ENCODE assay signal across 29 cellular contexts in the genomic region with DNA sequence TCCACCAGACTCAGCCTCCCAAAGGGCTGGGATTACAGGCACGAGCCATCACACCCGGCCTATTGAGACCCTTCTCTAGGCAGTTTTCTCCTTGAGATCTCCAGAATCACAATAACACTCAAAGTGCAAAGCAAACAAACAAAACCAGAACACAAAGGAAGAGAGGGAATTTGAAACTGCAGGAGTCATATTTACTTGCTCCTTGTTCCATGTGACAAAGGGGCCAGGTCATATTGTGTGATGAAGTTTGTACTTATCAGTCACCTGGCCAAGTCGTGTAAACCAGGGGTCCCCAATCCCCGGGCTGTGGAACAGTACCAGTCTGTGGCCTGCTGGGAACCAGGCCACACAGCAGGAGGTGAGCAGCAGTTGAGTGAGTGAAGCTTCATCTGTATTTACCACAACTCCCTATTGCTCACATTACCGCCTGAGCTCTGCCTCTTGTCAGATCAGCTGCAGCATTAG. TPM values are rescaled to one million over a fixed set of nuclear protein-coding genes. Genes with fewer than 3 reads are reported as not detected.
DNase-seq lines count a peak whose midpoint lies in the region; ATAC-seq, FAIRE-seq and TF ChIP-seq lines count a peak whose summit lies in the region.
"Had no signal": no experiment of that assay in that cellular context is flagged by ENCODE, and none has a peak within 500 bp of the region (broad histone marks: within the 10 kb centered on the region; RNA-seq: fewer than 3 reads in every experiment).

No MANE protein-coding gene starts in this region.

- no peaks in the 10 kb centered on the region for H3K9me3 ChIP-seq in effector memory CD4-positive, alpha-beta T cell (ENCODE audit: control insufficient read depth, low read length)
- H3K9me3 ChIP-seq: thyroid gland had no signal

- POLR2A ChIA-PET in WTC11 (lab: Charles Lee): no interaction called here

- H3K4me3 Mint-ChIP-seq in WTC11: no peak overlapping the region
- no peak overlapping the region for H3K4me3 Mint-ChIP-seq in progenitor cell of endocrine pancreas (ENCODE audit: low read depth)
- H3K4me3 Mint-ChIP-seq in activated CD8-positive, alpha-beta memory T cell treated with anti-CD3 and anti-CD28 coated beads, Interleukin-2, amount 10 ng/mL, durations not matched to agents 7 days and 5 days: no peak overlapping the region
- H3K4me3 Mint-ChIP-seq: CD4-positive, alpha-beta T cell; dendritic cell treated with granulocyte-macrophage colony-stimulating factor and Interleukin-4, amounts not matched to agents 40 ng/mL and 50 ng/mL, for 4 days; memory B cell; stimulated activated naive CD8-positive, alpha-beta T cell treated with anti-CD3 and anti-CD28 coated beads, Interleukin-15, amount 100 ng/mL, for 72 hours had no signal

- H3K27ac Mint-ChIP-seq in WTC11 (peak overlapping the region; percentile 77), progenitor cell of endocrine pancreas (peak overlapping the region; percentile 17)
- no peak overlapping the region for H3K27ac Mint-ChIP-seq in activated CD8-positive, alpha-beta memory T cell treated with anti-CD3 and anti-CD28 coated beads, Interleukin-2, amount 10 ng/mL, durations not matched to agents 7 days and 5 days
- H3K27ac Mint-ChIP-seq: CD4-positive, alpha-beta T cell; dendritic cell treated with granulocyte-macrophage colony-stimulating factor and Interleukin-4, amounts not matched to agents 40 ng/mL and 50 ng/mL, for 4 days; memory B cell; stimulated activated naive CD8-positive, alpha-beta T cell treated with anti-CD3 and anti-CD28 coated beads, Interleukin-15, amount 100 ng/mL, for 72 hours had no signal

- H3K4me1 Mint-ChIP-seq in WTC11 (peaks cover 29% of the 10 kb centered on the region), progenitor cell of endocrine pancreas (ENCODE audit: low read depth) (peaks cover 26% of the 10 kb centered on the region)
- peaks cover 3% of the 10 kb centered on the region for H3K4me1 Mint-ChIP-seq in activated CD8-positive, alpha-beta memory T cell treated with anti-CD3 and anti-CD28 coated beads, Interleukin-2, amount 10 ng/mL, durations not matched to agents 7 days and 5 days
- H3K4me1 Mint-ChIP-seq: memory B cell had no signal

- H3K4me3 ChIP-seq in NB4 (ENCODE audit: low read depth, low read length): no peak overlapping the region
- no peak overlapping the region for H3K4me3 ChIP-seq in effector memory CD4-positive, alpha-beta T cell (ENCODE audit: insufficient read depth, low read depth, low read length, poor library complexity, severe bottlenecking)
- H3K4me3 ChIP-seq: thyroid gland had no signal

- H3K27me3 ChIP-seq in effector memory CD4-positive, alpha-beta T cell (replicated peaks; ENCODE audit: control insufficient read depth, insufficient read depth, low read length, poor library complexity, severe bottlenecking): no peaks in the 10 kb centered on the region
- H3K27me3 ChIP-seq: thyroid gland had no signal

- FAIRE-seq in frontal cortex (lab: Jason Lieb, UNC): no peak
- FAIRE-seq: endothelial cell of umbilical vein, H54, TTC549 had no signal

- H3K27me3 Mint-ChIP-seq in WTC11 (ENCODE audit: low read depth): no peaks in the 10 kb centered on the region
- H3K27me3 Mint-ChIP-seq in progenitor cell of endocrine pancreas: no peaks in the 10 kb centered on the region
- no peaks in the 10 kb centered on the region for H3K27me3 Mint-ChIP-seq in activated CD8-positive, alpha-beta memory T cell treated with anti-CD3 and anti-CD28 coated beads, Interleukin-2, amount 10 ng/mL, durations not matched to agents 7 days and 5 days
- H3K27me3 Mint-ChIP-seq: CD4-positive, alpha-beta T cell; dendritic cell treated with granulocyte-macrophage colony-stimulating factor and Interleukin-4, amounts not matched to agents 40 ng/mL and 50 ng/mL, for 4 days; stimulated activated naive CD8-positive, alpha-beta T cell treated with anti-CD3 and anti-CD28 coated beads, Interleukin-15, amount 100 ng/mL, for 72 hours had no signal

- CTCF ChIA-PET in WTC11 (lab: Charles Lee): interaction anchor here (0.9 to 2.7 kb wide), 3 partner anchors 47 to 168 kb away, joined by 5 to 10 read pairs (median 5); no protein-coding TSS in a partner anchor
- CTCF ChIA-PET in activated CD8-positive, alpha-beta memory T cell treated with anti-CD3 and anti-CD28 coated beads, Interleukin-2, amount 10 ng/mL, durations not matched to agents 7 days and 5 days (lab: Charles Lee): no interaction called here

- no peak for TF ChIP-seq CTCF in NB4 (IDR thresholded peaks at IDR 0.05; ENCODE audit: low read depth, low read length)
- no peak for TF ChIP-seq CTCF in WTC11 (IDR thresholded peaks at IDR 0.05)
- TF ChIP-seq CTCF in progenitor cell of endocrine pancreas (IDR thresholded peaks at IDR 0.05; ENCODE audit: unreplicated experiment): no peak

- DNase-seq in NCI-H1092 treated with DMSO at 0.1 percent for 48 hours (lab: John Stamatoyannopoulos, UW) (peak; percentile 1), NCI-H1092 (lab: John Stamatoyannopoulos, UW) (no peak), NB4 (ENCODE audit: low read depth) (peak; percentile 28), WTC11 (ENCODE audit: low spot score) (no peak), progenitor cell of endocrine pancreas (ENCODE audit: low spot score, unreplicated experiment) (no peak), frontal cortex (ENCODE audit: low spot score in 2 of 2) (no peak)
- no peak for DNase-seq in effector memory CD4-positive, alpha-beta T cell
- no peak for DNase-seq in activated CD8-positive, alpha-beta memory T cell treated with anti-CD3 and anti-CD28 coated beads, Interleukin-2, amount 10 ng/mL, durations not matched to agents 7 days and 5 days
- DNase-seq: activated CD4-positive, CD25-positive, alpha-beta regulatory T cell treated with anti-CD3 and anti-CD28 coated beads, Interleukin-2, amount 50 U/mL, for 72 hours; activated gamma-delta T cell; activated T-cell treated with anti-CD3 and anti-CD28 coated beads, Interleukin-2, amount 50 U/mL, for 1 hour; CD4-positive, alpha-beta T cell; GF-D8; kidney glomerular epithelial cell; MV-4-11; NCI-H2081; NCI-H526; RPMI8226; stimulated activated naive CD8-positive, alpha-beta T cell treated with anti-CD3 and anti-CD28 coated beads, Interleukin-15, amount 100 ng/mL, for 72 hours; thyroid gland had no signal

- no peak overlapping the region for H3K27ac ChIP-seq in effector memory CD4-positive, alpha-beta T cell (ENCODE audit: insufficient read depth, low read length, poor library complexity, severe bottlenecking)
- H3K27ac ChIP-seq: 22Rv1, thyroid gland had no signal

- H3K4me1 ChIP-seq in effector memory CD4-positive, alpha-beta T cell (ENCODE audit: control insufficient read depth, insufficient read depth, low read length, poor library complexity, severe bottlenecking): no peaks in the 10 kb centered on the region
- H3K4me1 ChIP-seq: thyroid gland had no signal

- H3K9me3 Mint-ChIP-seq in WTC11 (no peaks in the 10 kb centered on the region), progenitor cell of endocrine pancreas (ENCODE audit: low read depth) (no peaks in the 10 kb centered on the region)
- no peaks in the 10 kb centered on the region for H3K9me3 Mint-ChIP-seq in activated CD8-positive, alpha-beta memory T cell treated with anti-CD3 and anti-CD28 coated beads, Interleukin-2, amount 10 ng/mL, durations not matched to agents 7 days and 5 days (ENCODE audit: low read depth)
- H3K9me3 Mint-ChIP-seq: CD4-positive, alpha-beta T cell; dendritic cell treated with granulocyte-macrophage colony-stimulating factor and Interleukin-4, amounts not matched to agents 40 ng/mL and 50 ng/mL, for 4 days; memory B cell; stimulated activated naive CD8-positive, alpha-beta T cell treated with anti-CD3 and anti-CD28 coated beads, Interleukin-15, amount 100 ng/mL, for 72 hours had no signal

- no peaks in the 10 kb centered on the region for H3K36me3 ChIP-seq in effector memory CD4-positive, alpha-beta T cell (ENCODE audit: control insufficient read depth, insufficient read depth, low read length)
- H3K36me3 ChIP-seq: thyroid gland had no signal

- TF ChIP-seq POLR2A in NB4 (IDR thresholded peaks at IDR 0.05; ENCODE audit: extremely low read depth, insufficient read length): no peak

- H3K36me3 Mint-ChIP-seq in WTC11 (no peaks in the 10 kb centered on the region), progenitor cell of endocrine pancreas (ENCODE audit: insufficient read depth) (no peaks in the 10 kb centered on the region)
- H3K36me3 Mint-ChIP-seq in activated CD8-positive, alpha-beta memory T cell treated with anti-CD3 and anti-CD28 coated beads, Interleukin-2, amount 10 ng/mL, durations not matched to agents 7 days and 5 days: no peaks in the 10 kb centered on the region
- H3K36me3 Mint-ChIP-seq: memory B cell had no signal

- peak; percentile 14; the same call in 1 of the 2 replicates for ATAC-seq in WTC11
- ATAC-seq in activated CD8-positive, alpha-beta memory T cell treated with anti-CD3 and anti-CD28 coated beads, Interleukin-2, amount 10 ng/mL, durations not matched to agents 7 days and 5 days: no peak
- ATAC-seq: stimulated activated naive CD8-positive, alpha-beta T cell treated with anti-CD3 and anti-CD28 coated beads, Interleukin-15, amount 100 ng/mL, for 72 hours had no signal

TF ChIP-seq in WTC11, 78 proteins besides CTCF, POLR2A, EP300 and RAD21 (continues in another document):
- no peak for TF ChIP-seq GABPB1 (CRISPR knock-in tag; IDR thresholded peaks at IDR 0.05)
- TF ChIP-seq ESRRA (CRISPR knock-in tag; IDR thresholded peaks at IDR 0.05; ENCODE audit: borderline replicate concordance): no peak
- TF ChIP-seq RORB (CRISPR knock-in tag; IDR thresholded peaks at IDR 0.05): no peak

RNA-seq across cellular contexts. Expression of a gene that starts 26.5 kb away (rescaled TPM):
- total RNA-seq in WTC11 (2021): not detected in 3 replicates
- not detected in 2 replicates for total RNA-seq in progenitor cell of endocrine pancreas
- not detected for total RNA-seq in activated CD8-positive, alpha-beta memory T cell treated with anti-CD3 and anti-CD28 coated beads, Interleukin-2, amount 10 ng/mL, durations not matched to agents 7 days and 5 days
- total RNA-seq in frontal cortex: not detected
- total RNA-seq: CD4-positive, alpha-beta T cell; endothelial cell of umbilical vein; posterior vena cava; SK-MEL-5; T-helper 1 cell treated with Interleukin-12 subunit alpha and Interleukin-12 subunit beta and Interleukin-4 antibody, amounts not matched to agents 30 ng/mL and 1 ng/mL, for 36 hours; thyroid gland had no signal

RNA-seq across cellular contexts. Expression of a gene that starts 41.4 kb away (rescaled TPM):
- not detected in 3 replicates for total RNA-seq in WTC11 (2021)
- not detected in 2 replicates for total RNA-seq in progenitor cell of endocrine pancreas
- total RNA-seq in activated CD8-positive, alpha-beta memory T cell treated with anti-CD3 and anti-CD28 coated beads, Interleukin-2, amount 10 ng/mL, durations not matched to agents 7 days and 5 days: under 1 TPM in 1 of 2 experiments, not detected in 1; 0.82 TPM
- not detected for total RNA-seq in frontal cortex
- total RNA-seq: endothelial cell of umbilical vein, posterior vena cava, thyroid gland had no signal

RNA-seq across cellular contexts. Expression of a gene that starts 44.1 kb away (rescaled TPM):
- not detected in 3 replicates for total RNA-seq in WTC11 (2021)
- total RNA-seq in progenitor cell of endocrine pancreas: not detected in 2 replicates
- not detected for total RNA-seq in activated CD8-positive, alpha-beta memory T cell treated with anti-CD3 and anti-CD28 coated beads, Interleukin-2, amount 10 ng/mL, durations not matched to agents 7 days and 5 days
- total RNA-seq in frontal cortex: not detected
- total RNA-seq: CD4-positive, alpha-beta T cell; endothelial cell of umbilical vein; posterior vena cava; SK-MEL-5; T-helper 1 cell treated with Interleukin-12 subunit alpha and Interleukin-12 subunit beta and Interleukin-4 antibody, amounts not matched to agents 30 ng/mL and 1 ng/mL, for 36 hours; thyroid gland had no signal

RNA-seq across cellular contexts. Expression of a gene that starts 47.7 kb away (rescaled TPM):
- total RNA-seq in WTC11 (2021): not detected in 3 replicates
- not detected in 2 replicates for total RNA-seq in progenitor cell of endocrine pancreas
- total RNA-seq in activated CD8-positive, alpha-beta memory T cell treated with anti-CD3 and anti-CD28 coated beads, Interleukin-2, amount 10 ng/mL, durations not matched to agents 7 days and 5 days: not detected
- total RNA-seq in frontal cortex: not detected
- total RNA-seq: CD4-positive, alpha-beta T cell; endothelial cell of umbilical vein; posterior vena cava; SK-MEL-5; T-helper 1 cell treated with Interleukin-12 subunit alpha and Interleukin-12 subunit beta and Interleukin-4 antibody, amounts not matched to agents 30 ng/mL and 1 ng/mL, for 36 hours; thyroid gland had no signal

RNA-seq across cellular contexts. Expression of a gene that starts 54.4 kb away (rescaled TPM):
- total RNA-seq in WTC11 (2021): 6.4 to 7.5 TPM (median 6.5 TPM) in 3 replicates
- 34.3 and 36.4 TPM in 2 replicates for total RNA-seq in progenitor cell of endocrine pancreas
- total RNA-seq in activated CD8-positive, alpha-beta memory T cell treated with anti-CD3 and anti-CD28 coated beads, Interleukin-2, amount 10 ng/mL, durations not matched to agents 7 days and 5 days: not detected
- total RNA-seq in frontal cortex: 2.0 TPM
- total RNA-seq: CD4-positive, alpha-beta T cell; endothelial cell of umbilical vein; T-helper 1 cell treated with Interleukin-12 subunit alpha and Interleukin-12 subunit beta and Interleukin-4 antibody, amounts not matched to agents 30 ng/mL and 1 ng/mL, for 36 hours had no signal

Comparison
In these comparisons a context has a peak if more than half of its experiments do, and no peak if none do; other contexts are left out.
1. DNase-seq: peak in NCI-H1092 treated with DMSO at 0.1 percent for 48 hours (single experiment) and NB4 (single experiment); none in NCI-H1092 (single experiment), WTC11 (single experiment), progenitor cell of endocrine pancreas (single experiment), effector memory CD4-positive, alpha-beta T cell (0 of 3), activated CD8-positive, alpha-beta memory T cell treated with anti-CD3 and anti-CD28 coated beads, Interleukin-2, amount 10 ng/mL, durations not matched to agents 7 days and 5 days (single experiment) and frontal cortex (0 of 2).